33 cellular contexts compared by ENCODE assay signal in genomic region chr2:113061241-113061640, GRCh38. TPM values are rescaled to one million over a fixed set of nuclear protein-coding genes. Genes with fewer than 3 reads are reported as not detected.
"Had no signal": no experiment of that assay in that cellular context is flagged by ENCODE, and none has a peak within 500 bp of the region (broad histone marks: within the 10 kb centered on the region; RNA-seq: fewer than 3 reads in every experiment).

No MANE protein-coding gene starts in this region.

- H3K4me1 ChIP-seq: gastroesophageal sphincter, heart left ventricle, lower lobe of right lung, parathyroid adenoma, suprapubic skin, transverse colon, upper lobe of right lung had no signal

- DNase-seq: effector CD8-positive, alpha-beta T cell; endodermal cell; foreskin keratinocyte; heart left ventricle; kidney glomerular epithelial cell; left colon; left ventricle myocardium superior; lower lobe of right lung; natural killer cell; stimulated activated CD4-positive, alpha-beta T cell treated with anti-CD3 and anti-CD28 coated beads, Interleukin-12 subunit alpha, Interleukin-12 subunit beta, amount 100 ng/mL, for 4 hours; stimulated activated CD4-positive, alpha-beta T cell treated with anti-CD3 and anti-CD28 coated beads, Interleukin-1b, Interleukin-23, amount 100 ng/mL, for 48 hours; stimulated activated CD4-positive, alpha-beta T cell treated with anti-CD3 and anti-CD28 coated beads, Interleukin-4, amount 100 ng/mL, for 1 hour; stimulated activated CD8-positive, alpha-beta memory T cell treated with anti-CD3 and anti-CD28 coated beads, Interleukin-4, amount 100 ng/mL, for 48 hours; stimulated activated naive CD4-positive, alpha-beta T cell; stimulated activated naive CD8-positive, alpha-beta T cell treated with anti-CD3 and anti-CD28 coated beads, Interleukin-15, amount 100 ng/mL, for 72 hours; transverse colon; upper lobe of right lung had no signal

- H3K9me3 ChIP-seq: lower lobe of right lung, neutrophil, suprapubic skin, transverse colon, upper lobe of right lung had no signal

- ATAC-seq: esophagus mucosa; foreskin keratinocyte; gastroesophageal sphincter; left colon; left ventricle myocardium superior; lower lobe of right lung; natural killer cell; sciatic nerve; stimulated activated naive CD8-positive, alpha-beta T cell treated with anti-CD3 and anti-CD28 coated beads, Interleukin-15, amount 100 ng/mL, for 72 hours had no signal

- H3K27me3 ChIP-seq: foreskin keratinocyte, hepatocyte, transverse colon, upper lobe of right lung had no signal

- H3K36me3 ChIP-seq: gastroesophageal sphincter, heart left ventricle, lower lobe of right lung, neutrophil, suprapubic skin, transverse colon, upper lobe of right lung had no signal

- FAIRE-seq: colon, islet of Langerhans had no signal

- H3K4me3 ChIP-seq: gastroesophageal sphincter, heart left ventricle, hepatocyte, lower lobe of right lung, smooth muscle cell, suprapubic skin, transverse colon, upper lobe of right lung had no signal

- H3K27ac ChIP-seq: epithelial cell of prostate, foreskin keratinocyte, gastroesophageal sphincter, heart left ventricle, hepatocyte, lower lobe of right lung, neutrophil, parathyroid adenoma, suprapubic skin, transverse colon, upper lobe of right lung had no signal

RNA-seq across cellular contexts. Expression of gene IL36RN, which starts 2.2 kb away (rescaled TPM):
- total RNA-seq: cerebellum, endodermal cell, fibroblast of lung, heart left ventricle, left colon, left ventricle myocardium superior, lower lobe of right lung, mononuclear cell, natural killer cell, omental fat pad, progenitor cell of endocrine pancreas, sciatic nerve, transverse colon, upper lobe of right lung had no signal

RNA-seq across cellular contexts. Expression of gene IL1F10, which starts 6.5 kb away (rescaled TPM):
- total RNA-seq: cerebellum, endodermal cell, esophagus mucosa, fibroblast of lung, foreskin keratinocyte, gastroesophageal sphincter, heart left ventricle, hepatocyte, left colon, left ventricle myocardium superior, lower lobe of right lung, mononuclear cell, natural killer cell, omental fat pad, progenitor cell of endocrine pancreas, sciatic nerve, smooth muscle cell, transverse colon, upper lobe of right lung had no signal

RNA-seq across cellular contexts. Expression of gene IL36B, which starts 8.6 kb away (rescaled TPM):
- total RNA-seq: cerebellum, endodermal cell, fibroblast of lung, foreskin keratinocyte, gastroesophageal sphincter, heart left ventricle, hepatocyte, left colon, left ventricle myocardium superior, lower lobe of right lung, mononuclear cell, natural killer cell, omental fat pad, progenitor cell of endocrine pancreas, sciatic nerve, smooth muscle cell, transverse colon, upper lobe of right lung had no signal

RNA-seq across cellular contexts. Expression of gene IL36A, which starts 56.0 kb away (rescaled TPM):
- total RNA-seq: cerebellum, endodermal cell, fibroblast of lung, foreskin keratinocyte, heart left ventricle, hepatocyte, left colon, left ventricle myocardium superior, lower lobe of right lung, mononuclear cell, natural killer cell, omental fat pad, progenitor cell of endocrine pancreas, sciatic nerve, smooth muscle cell, suprapubic skin, transverse colon, upper lobe of right lung had no signal
